ENCODE assay signal across 1 cellular context in the genomic region with DNA sequence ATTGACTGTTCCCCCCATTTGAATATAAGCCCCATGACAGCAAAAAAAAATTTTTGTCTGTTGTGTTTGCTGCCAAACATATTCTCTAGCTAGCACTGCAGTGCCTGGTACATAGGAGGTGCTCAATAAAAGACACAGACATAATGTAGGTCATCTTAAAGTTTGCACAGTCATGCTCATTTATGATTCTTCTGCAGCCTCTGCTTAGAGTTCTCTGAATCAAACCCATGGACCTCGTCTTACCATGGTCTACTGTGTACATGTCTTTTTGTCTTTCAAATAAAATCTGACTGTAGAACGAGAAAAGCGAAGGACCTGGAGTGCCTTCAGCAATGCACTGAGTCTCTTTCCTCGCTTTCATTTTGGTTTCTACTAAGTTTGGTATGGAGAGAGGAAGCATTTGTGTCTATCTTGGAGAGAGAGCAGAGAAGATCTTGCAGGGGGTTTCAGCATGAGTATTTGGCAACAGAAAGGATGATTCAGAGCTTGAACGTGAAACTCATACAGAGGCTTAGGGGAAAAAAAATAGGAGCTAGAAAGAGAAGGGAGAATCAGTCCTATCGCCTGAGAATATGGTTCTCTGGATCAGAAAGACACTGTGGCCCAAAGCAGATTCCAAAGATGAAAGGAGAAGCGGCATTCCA.
TF ChIP-seq lines count a peak whose summit lies in the region.

No MANE protein-coding gene starts in this region.

TF ChIP-seq in GM23338, 12 proteins besides CTCF, POLR2A, EP300 and RAD21 (continued from another document):
- TF ChIP-seq POLR2AphosphoS5 (IDR thresholded peaks at IDR 0.05; ENCODE audit: low read depth): no peak
- no peak for TF ChIP-seq ZNF114 (CRISPR knock-in tag; IDR thresholded peaks at IDR 0.05)
- no peak for TF ChIP-seq EZH2 (IDR thresholded peaks at IDR 0.05; ENCODE audit: low read depth, unreplicated experiment)
- TF ChIP-seq, protein P1, sequence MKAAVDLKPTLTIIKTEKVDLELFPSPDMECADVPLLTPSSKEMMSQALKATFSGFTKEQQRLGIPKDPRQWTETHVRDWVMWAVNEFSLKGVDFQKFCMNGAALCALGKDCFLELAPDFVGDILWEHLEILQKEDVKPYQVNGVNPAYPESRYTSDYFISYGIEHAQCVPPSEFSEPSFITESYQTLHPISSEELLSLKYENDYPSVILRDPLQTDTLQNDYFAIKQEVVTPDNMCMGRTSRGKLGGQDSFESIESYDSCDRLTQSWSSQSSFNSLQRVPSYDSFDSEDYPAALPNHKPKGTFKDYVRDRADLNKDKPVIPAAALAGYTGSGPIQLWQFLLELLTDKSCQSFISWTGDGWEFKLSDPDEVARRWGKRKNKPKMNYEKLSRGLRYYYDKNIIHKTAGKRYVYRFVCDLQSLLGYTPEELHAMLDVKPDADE (IDR thresholded peaks at IDR 0.05): no peak
- TF ChIP-seq NANOG (IDR thresholded peaks at IDR 0.05; ENCODE audit: borderline replicate concordance): no peak
